Comparison of ENCODE assay signal across 12 cellular contexts in genomic region chr20:60009826-60010616, GRCh38. TPM values are rescaled to one million over a fixed set of nuclear protein-coding genes. Genes with fewer than 3 reads are reported as not detected.
DNase-seq lines count a peak whose midpoint lies in the region; ATAC-seq and TF ChIP-seq lines count a peak whose summit lies in the region.
"Had no signal": no experiment of that assay in that cellular context is flagged by ENCODE, and none has a peak within 500 bp of the region (broad histone marks: within the 10 kb centered on the region; RNA-seq: fewer than 3 reads in every experiment).

No MANE protein-coding gene starts in this region.

- intact Hi-C loops in sciatic nerve (cut with DNase I), result no loop called here

- no peak for ATAC-seq in central memory CD8-positive, alpha-beta T cell (replicated peaks; ENCODE audit: extremely low read depth, poor library complexity, severe bottlenecking)
- no peak for ATAC-seq in sciatic nerve
- ATAC-seq in HG02571 (IDR thresholded peaks at IDR 0.05; ENCODE audit: unreplicated experiment), result no peak

- peaks cover 10% of the 10 kb centered on the region for H3K27me3 Mint-ChIP-seq in central memory CD8-positive, alpha-beta T cell
- H3K27me3 Mint-ChIP-seq in nephron progenitor cell (ENCODE audit: low read depth, poor library complexity), result peaks cover 11% of the 10 kb centered on the region

- H3K9me3 Mint-ChIP-seq in central memory CD8-positive, alpha-beta T cell, result no peaks in the 10 kb centered on the region
- peaks cover 4% of the 10 kb centered on the region for H3K9me3 Mint-ChIP-seq in nephron progenitor cell

- TF ChIP-seq CTCF in GM12864 (IDR thresholded peaks at IDR 0.05; ENCODE audit: low read depth, low read length, missing control alignments) (peak; percentile 48), nephron progenitor cell (IDR thresholded peaks at IDR 0.05) (peak; percentile 23)

- peak overlapping the region; percentile 44 for H3K4me3 Mint-ChIP-seq in central memory CD8-positive, alpha-beta T cell
- H3K4me3 Mint-ChIP-seq in nephron progenitor cell, result no peak overlapping the region

- DNase-seq in GM12864 (ENCODE audit: low read depth) (no peak), Kasumi-1 (lab: John Stamatoyannopoulos, UW) (peak; percentile 32 to 37), nephron progenitor cell (no peak), sciatic nerve (ENCODE audit: low spot score) (no peak)
- DNase-seq in central memory CD8-positive, alpha-beta T cell (ENCODE audit: low spot score in 2 of 2), result no peak
- no peak for DNase-seq in activated CD4-positive, alpha-beta T cell treated with anti-CD3 and anti-CD28 coated beads for 4 hours
- DNase-seq in stimulated activated CD4-positive, alpha-beta T cell treated with anti-CD3 and anti-CD28 coated beads, Interleukin-1b, Interleukin-23, amount 100 ng/mL, for 48 hours, result no peak
- DNase-seq: activated CD8-positive, alpha-beta memory T cell treated with anti-CD3 and anti-CD28 coated beads for 24 hours; GDM1; Right ventricle myocardium superior had no signal

- H3K36me3 Mint-ChIP-seq in central memory CD8-positive, alpha-beta T cell (ENCODE audit: insufficient read depth), result peaks cover 3% of the 10 kb centered on the region
- no peaks in the 10 kb centered on the region for H3K36me3 Mint-ChIP-seq in nephron progenitor cell (ENCODE audit: low read depth)

- no peak overlapping the region for H3K4me3 ChIP-seq in GM12864 (ENCODE audit: low read depth, low read length)
- H3K4me3 ChIP-seq: thoracic aorta had no signal

- H3K27ac Mint-ChIP-seq in central memory CD8-positive, alpha-beta T cell (ENCODE audit: low read depth), result no peak overlapping the region
- peak overlapping the region; percentile 29 for H3K27ac Mint-ChIP-seq in nephron progenitor cell

- peaks cover 27% of the 10 kb centered on the region for H3K4me1 Mint-ChIP-seq in central memory CD8-positive, alpha-beta T cell
- peaks cover 17% of the 10 kb centered on the region for H3K4me1 Mint-ChIP-seq in nephron progenitor cell

RNA-seq across cellular contexts. Expression of gene CDH26, which starts 51.8 kb away (rescaled TPM):
- 3.6 TPM for total RNA-seq in sciatic nerve

Comparison
In these comparisons a context has a peak if more than half of its experiments do, and no peak if none do; other contexts are left out.
1. DNase-seq: peak in Kasumi-1 (2 of 2); none in GM12864 (single experiment), central memory CD8-positive, alpha-beta T cell (0 of 2), nephron progenitor cell (single experiment), sciatic nerve (single experiment), activated CD4-positive, alpha-beta T cell treated with anti-CD3 and anti-CD28 coated beads for 4 hours (0 of 2) and stimulated activated CD4-positive, alpha-beta T cell treated with anti-CD3 and anti-CD28 coated beads, Interleukin-1b, Interleukin-23, amount 100 ng/mL, for 48 hours (single experiment).